ENCODE assay signal across 14 cellular contexts in the genomic region with DNA sequence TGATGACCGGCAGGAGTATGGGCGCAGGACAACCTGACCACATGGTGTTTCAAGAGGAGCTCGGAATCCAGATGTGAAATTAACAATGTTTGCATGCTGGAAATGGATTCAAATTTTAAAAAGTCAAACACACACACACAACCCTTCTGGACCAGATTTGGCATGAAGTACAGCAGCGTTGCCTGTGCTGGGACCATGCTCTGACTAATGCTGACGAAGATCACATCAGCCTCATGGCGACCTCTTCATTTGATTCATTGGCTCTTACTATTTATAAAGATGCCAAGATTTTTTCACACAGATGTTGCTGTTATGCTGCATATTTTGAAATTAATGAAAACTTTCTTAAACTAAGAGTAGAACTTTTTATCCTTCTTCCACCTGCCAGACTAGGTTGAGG.
DNase-seq lines count a peak whose midpoint lies in the region; ATAC-seq and TF ChIP-seq lines count a peak whose summit lies in the region.
"Had no signal": no experiment of that assay in that cellular context is flagged by ENCODE, and none has a peak within 500 bp of the region (broad histone marks: within the 10 kb centered on the region; RNA-seq: fewer than 3 reads in every experiment).

No MANE protein-coding gene starts in this region.

- H3K4me3 ChIP-seq in fibroblast of the aortic adventitia (ENCODE audit: low read depth, low read length) = no peak overlapping the region
- H3K4me3 ChIP-seq: BLaER1, GM23338 had no signal

- no peak for ATAC-seq in HG02938 (IDR thresholded peaks at IDR 0.05; ENCODE audit: unreplicated experiment)
- ATAC-seq: GM23338, HCT116 had no signal

- peak; percentile 23 for DNase-seq in GM03348 (ENCODE audit: low spot score)
- DNase-seq in RPMI7951 (ENCODE audit: low read depth) = peak; percentile 34
- peak; percentile 18 for DNase-seq in fibroblast of the aortic adventitia (ENCODE audit: low read depth)
- DNase-seq in occipital lobe (lab: John Stamatoyannopoulos, UW) = no peak
- DNase-seq in HuH-7.5 (ENCODE audit: low spot score) = no peak
- DNase-seq: ACHN; CD4-positive, alpha-beta memory T cell; DMS153; DMS79 treated with DMSO at 0.1 percent for 48 hours; HFFc6 had no signal

- TF ChIP-seq CTCF in fibroblast of the aortic adventitia (IDR thresholded peaks at IDR 0.05; ENCODE audit: insufficient read depth, low read length) = no peak

Comparison
In these comparisons a context has a peak if more than half of its experiments do, and no peak if none do; other contexts are left out.
1. DNase-seq: peak in GM03348 (single experiment), RPMI7951 (single experiment) and fibroblast of the aortic adventitia (single experiment); none in occipital lobe (single experiment) and HuH-7.5 (single experiment).